In genomic region chr3:165895919-165896318, GRCh38 we compare ENCODE assay signal across 1 cellular context.
TF ChIP-seq lines count a peak whose summit lies in the region.

No MANE protein-coding gene starts in this region.

TF ChIP-seq in GM23338, 12 proteins besides CTCF, POLR2A, EP300 and RAD21 (continued from another document):
- TF ChIP-seq ZNF462 (CRISPR knock-in tag; IDR thresholded peaks at IDR 0.05) (no peak), ETS1 (IDR thresholded peaks at IDR 0.05) (no peak), NANOG (IDR thresholded peaks at IDR 0.05; ENCODE audit: borderline replicate concordance) (no peak), ZNF114 (CRISPR knock-in tag; IDR thresholded peaks at IDR 0.05) (no peak), JUNB (IDR thresholded peaks at IDR 0.05; ENCODE audit: unreplicated experiment) (no peak), POLR2AphosphoS5 (IDR thresholded peaks at IDR 0.05; ENCODE audit: low read depth) (no peak), STAT1 (IDR thresholded peaks at IDR 0.05; ENCODE audit: unreplicated experiment) (no peak), EZH2 (IDR thresholded peaks at IDR 0.05; ENCODE audit: low read depth, unreplicated experiment) (no peak), EZH2phosphoT487 (IDR thresholded peaks at IDR 0.05; ENCODE audit: unreplicated experiment) (no peak)
